ENCODE assay signal across 21 cellular contexts in the genomic region with DNA sequence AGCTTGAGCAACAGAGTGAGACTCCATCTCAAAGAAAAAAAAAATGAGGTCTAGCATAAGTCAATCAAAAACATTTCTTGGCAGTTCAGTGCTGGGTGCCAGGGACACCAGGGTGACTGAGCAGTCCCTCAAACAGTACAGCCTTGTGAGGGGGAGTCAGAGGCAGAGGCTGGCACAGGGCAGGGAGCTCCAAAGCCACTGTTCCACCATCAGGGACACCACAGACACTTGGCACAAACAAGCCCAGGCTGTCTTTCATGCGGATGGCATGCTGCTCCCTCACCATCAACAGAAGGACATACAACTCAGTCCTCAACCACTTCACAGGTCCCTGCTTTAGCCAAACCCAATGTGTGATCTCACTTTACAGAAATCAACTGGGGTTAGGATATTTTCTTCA. TPM values are rescaled to one million over a fixed set of nuclear protein-coding genes. Genes with fewer than 3 reads are reported as not detected.
DNase-seq lines count a peak whose midpoint lies in the region; ATAC-seq and TF ChIP-seq lines count a peak whose summit lies in the region.
"Had no signal": no experiment of that assay in that cellular context is flagged by ENCODE, and none has a peak within 500 bp of the region (broad histone marks: within the 10 kb centered on the region; RNA-seq: fewer than 3 reads in every experiment).

No MANE protein-coding gene starts in this region.

- 50% methylated on average over 1 of the region's 1 CpG for WGBS in suprapubic skin

- CTCF ChIA-PET in T-cell (lab: Charles Lee) = interaction anchor here in 1 of 2 donors (1.4 kb wide), 2 partner anchors 233 to 428 kb away, joined by 3 to 8 read pairs; no protein-coding TSS in a partner anchor

- H3K27ac ChIP-seq in suprapubic skin = no peak overlapping the region
- H3K27ac ChIP-seq: esophagus muscularis mucosa had no signal

- H3K4me3 Mint-ChIP-seq in T-cell = peak overlapping the region in 1 of 3 donors; percentile 46
- H3K4me3 Mint-ChIP-seq: neural crest cell had no signal

- POLR2A ChIA-PET in T-cell (lab: Charles Lee) = interaction anchor here in 1 of 2 donors (0.8 kb wide), 1 partner anchor 11 kb away, joined by 4 read pairs; no protein-coding TSS in a partner anchor

- peaks cover 25 to 34% (median 34%) of the 10 kb centered on the region in 3 donors for H3K4me1 Mint-ChIP-seq in T-cell
- H3K4me1 Mint-ChIP-seq: neural crest cell had no signal

- H3K36me3 Mint-ChIP-seq in T-cell = no peaks in the 10 kb centered on the region

- peak; percentile 65 for DNase-seq in activated effector memory CD4-positive, alpha-beta T cell treated with anti-CD3 and anti-CD28 coated beads, Interleukin-2, amount 50 U/mL, for 16 hours
- DNase-seq in activated effector memory CD4-positive, alpha-beta T cell treated with Interleukin-2 at 50 U/mL for 16 hours = no peak
- no peak for DNase-seq in T-cell
- DNase-seq in mesenteric fat pad (ENCODE audit: low spot score) = peak; percentile 33
- DNase-seq in suprapubic skin (ENCODE audit: low spot score in 2 of 2) = peak; percentile 44 to 45
- DNase-seq in 8988T = no peak
- DNase-seq in midbrain (lab: John Stamatoyannopoulos, UW) = no peak
- DNase-seq: activated CD4-positive, CD25-positive, alpha-beta regulatory T cell; activated naive CD8-positive, alpha-beta T cell treated with anti-CD3 and anti-CD28 coated beads, Interleukin-2, amount 10 ng/mL, durations not matched to agents 7 days and 5 days; COR-L47; glutamatergic neuron; NCI-H1694; NCI-H446 had no signal

- H3K36me3 ChIP-seq in suprapubic skin = no peaks in the 10 kb centered on the region
- H3K36me3 ChIP-seq: esophagus muscularis mucosa had no signal

- no peaks in the 10 kb centered on the region for H3K27me3 ChIP-seq in suprapubic skin

- TF ChIP-seq CTCF in suprapubic skin (IDR thresholded peaks at IDR 0.05) = no peak

- no peak overlapping the region for H3K4me3 ChIP-seq in suprapubic skin
- H3K4me3 ChIP-seq: esophagus muscularis mucosa, lung had no signal

- peaks cover 10% of the 10 kb centered on the region for H3K4me1 ChIP-seq in suprapubic skin
- H3K4me1 ChIP-seq: esophagus muscularis mucosa had no signal

- ATAC-seq in T-cell (replicated peaks in 1 of 4) (peak in 1 of 4 experiments; percentile 15), GM18511 (IDR thresholded peaks at IDR 0.05; ENCODE audit: unreplicated experiment) (no peak)
- ATAC-seq: Right ventricle myocardium inferior had no signal

- TF ChIP-seq POLR2A in suprapubic skin (IDR thresholded peaks at IDR 0.05) = no peak

- H3K27me3 Mint-ChIP-seq in T-cell = no peaks in the 10 kb centered on the region
- H3K27me3 Mint-ChIP-seq: activated naive CD8-positive, alpha-beta T cell treated with anti-CD3 and anti-CD28 coated beads, Interleukin-2, amount 10 ng/mL, durations not matched to agents 7 days and 5 days had no signal

- peak overlapping the region; percentile 84 for H3K27ac Mint-ChIP-seq in T-cell

- H3K9me3 Mint-ChIP-seq in T-cell = peaks cover 0 to 8% (median 2%) of the 10 kb centered on the region in 3 donors
- H3K9me3 Mint-ChIP-seq: neural crest cell had no signal

- no peak for TF ChIP-seq EP300 in suprapubic skin (IDR thresholded peaks at IDR 0.05)

- no peaks in the 10 kb centered on the region for H3K9me3 ChIP-seq in suprapubic skin

RNA-seq across cellular contexts. Expression of a gene that starts 36.0 kb away (rescaled TPM):
- total RNA-seq in T-cell (under 1 TPM in 4 of 5 donors, not detected in 1; 0.10 to 0.38 (median 0.21) TPM), mesenteric fat pad (not detected), suprapubic skin (not detected)
- total RNA-seq: esophagus muscularis mucosa; M059J; neural crest cell; Right ventricle myocardium inferior; subcutaneous adipose tissue; T-helper 1 cell treated with Interleukin-12 subunit alpha and Interleukin-12 subunit beta and Interleukin-4 antibody, amounts not matched to agents 30 ng/mL and 1 ng/mL, for 36 hours had no signal

RNA-seq across cellular contexts. Expression of a gene that starts 54.8 kb away (rescaled TPM):
- total RNA-seq in T-cell (100 to 1,000 TPM in 4 of 5 donors, 10 to 100 TPM in 1; 92.8 to 119 (median 104) TPM), mesenteric fat pad (32.3 TPM), suprapubic skin (100 to 1,000 TPM in 3 of 4 donors, 10 to 100 TPM in 1; 93.3 to 127 (median 111) TPM)

Comparison
In these comparisons a context has a peak if more than half of its experiments do, and no peak if none do; other contexts are left out.
1. DNase-seq: peak in activated effector memory CD4-positive, alpha-beta T cell treated with anti-CD3 and anti-CD28 coated beads, Interleukin-2, amount 50 U/mL, for 16 hours (single experiment), mesenteric fat pad (single experiment) and suprapubic skin (2 of 2); none in activated effector memory CD4-positive, alpha-beta T cell treated with Interleukin-2 at 50 U/mL for 16 hours (single experiment), T-cell (0 of 34), 8988T (single experiment) and midbrain (single experiment).